ENCODE assay signal across 2 cellular contexts in the genomic region with DNA sequence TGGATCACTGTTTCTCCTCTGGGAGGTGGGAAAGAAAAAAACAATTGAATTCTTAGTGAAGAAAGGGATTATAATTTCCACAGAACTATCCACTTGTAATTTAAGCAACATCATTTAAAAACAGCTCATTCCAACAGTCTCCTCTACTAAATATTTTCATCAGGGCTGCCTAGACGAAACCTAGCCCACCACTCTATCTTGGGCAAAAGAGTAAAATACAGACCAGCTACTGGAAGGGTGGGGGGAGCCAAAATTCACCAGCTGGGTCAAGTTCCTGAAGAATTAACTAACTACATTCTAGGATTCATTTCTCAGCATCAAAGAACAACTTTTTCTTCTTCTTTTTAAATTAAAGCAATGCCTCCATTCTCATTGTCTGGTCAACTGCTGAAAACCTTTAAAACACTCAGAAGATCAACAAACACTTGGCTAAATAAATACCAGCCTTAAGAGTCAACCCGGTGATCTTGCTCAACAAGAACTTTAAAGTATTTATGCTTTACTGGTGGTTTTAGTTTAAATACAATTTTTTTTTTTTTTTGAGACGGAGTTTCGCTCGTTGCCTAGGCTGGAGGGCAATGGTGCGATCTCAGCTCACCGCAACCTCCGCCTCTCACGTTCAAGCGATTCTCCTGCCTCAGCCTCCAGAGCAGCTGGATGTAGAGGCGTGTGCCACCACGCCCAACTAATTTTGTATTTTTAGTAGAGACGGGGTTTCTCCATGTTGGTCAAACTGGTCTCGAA.
A peak's percentile ranks its signal among the peaks of the same experiment; 100 is the strongest.
TF ChIP-seq lines count a peak whose summit lies in the region.

No MANE protein-coding gene starts in this region.

TF ChIP-seq in IMR-90, 13 proteins besides CTCF, POLR2A, EP300 and RAD21:
- TF ChIP-seq CHD1 (IDR thresholded peaks at IDR 0.05; ENCODE audit: low read depth, low read length) (no peak), FOS (IDR thresholded peaks at IDR 0.05; ENCODE audit: low read depth, low read length) (0 out of 2 replicates have a peak, but pooled peaks have one; percentile 27), NFE2L2 (IDR thresholded peaks at IDR 0.05; ENCODE audit: low read depth, low read length) (no peak), CEBPB (IDR thresholded peaks at IDR 0.05; ENCODE audit: low read depth, low read length) (peak; percentile 91), MAZ (IDR thresholded peaks at IDR 0.05; ENCODE audit: borderline replicate concordance, low read depth, low read length) (no peak), MXI1 (IDR thresholded peaks at IDR 0.05; ENCODE audit: borderline replicate concordance, low read depth, low read length) (no peak), MAFK (IDR thresholded peaks at IDR 0.05; ENCODE audit: low read depth, low read length) (no peak), RCOR1 (IDR thresholded peaks at IDR 0.05; ENCODE audit: insufficient replicate concordance, low read length) (no peak), RFX5 (IDR thresholded peaks at IDR 0.05; ENCODE audit: low read depth, low read length) (no peak), SMC3 (IDR thresholded peaks at IDR 0.05; ENCODE audit: low read depth, low read length) (no peak), BHLHE40 (IDR thresholded peaks at IDR 0.05; ENCODE audit: low read depth, low read length) (peak; percentile 10; the same call in 1 of the 2 replicates)
- TF ChIP-seq, protein P1, sequence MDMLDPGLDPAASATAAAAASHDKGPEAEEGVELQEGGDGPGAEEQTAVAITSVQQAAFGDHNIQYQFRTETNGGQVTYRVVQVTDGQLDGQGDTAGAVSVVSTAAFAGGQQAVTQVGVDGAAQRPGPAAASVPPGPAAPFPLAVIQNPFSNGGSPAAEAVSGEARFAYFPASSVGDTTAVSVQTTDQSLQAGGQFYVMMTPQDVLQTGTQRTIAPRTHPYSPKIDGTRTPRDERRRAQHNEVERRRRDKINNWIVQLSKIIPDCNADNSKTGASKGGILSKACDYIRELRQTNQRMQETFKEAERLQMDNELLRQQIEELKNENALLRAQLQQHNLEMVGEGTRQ (IDR thresholded peaks at IDR 0.05; ENCODE audit: low read depth, low read length): no peak
- TF ChIP-seq, protein P2, sequence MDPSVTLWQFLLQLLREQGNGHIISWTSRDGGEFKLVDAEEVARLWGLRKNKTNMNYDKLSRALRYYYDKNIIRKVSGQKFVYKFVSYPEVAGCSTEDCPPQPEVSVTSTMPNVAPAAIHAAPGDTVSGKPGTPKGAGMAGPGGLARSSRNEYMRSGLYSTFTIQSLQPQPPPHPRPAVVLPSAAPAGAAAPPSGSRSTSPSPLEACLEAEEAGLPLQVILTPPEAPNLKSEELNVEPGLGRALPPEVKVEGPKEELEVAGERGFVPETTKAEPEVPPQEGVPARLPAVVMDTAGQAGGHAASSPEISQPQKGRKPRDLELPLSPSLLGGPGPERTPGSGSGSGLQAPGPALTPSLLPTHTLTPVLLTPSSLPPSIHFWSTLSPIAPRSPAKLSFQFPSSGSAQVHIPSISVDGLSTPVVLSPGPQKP (IDR thresholded peaks at IDR 0.05; ENCODE audit: borderline replicate concordance, low read depth, low read length): no peak

TF ChIP-seq in neural cell, 6 proteins besides CTCF, POLR2A, EP300 and RAD21:
- no peak for TF ChIP-seq MXI1 (conservative IDR thresholded peaks at IDR 0.05; ENCODE audit: poor library complexity, severe bottlenecking)
